ENCODE assay signal across 1 cellular context in genomic region chr11:65135633-65136145, GRCh38.
TF ChIP-seq lines count a peak whose summit lies in the region.

No MANE protein-coding gene starts in this region.

TF ChIP-seq in H1, 55 proteins besides CTCF, POLR2A, EP300 and RAD21:
- TF ChIP-seq HDAC6 (IDR thresholded peaks at IDR 0.05; ENCODE audit: low read depth, low read length) = no peak
- TF ChIP-seq SP4 (IDR thresholded peaks at IDR 0.05; ENCODE audit: low read length) = no peak
- TF ChIP-seq ATF2 (IDR thresholded peaks at IDR 0.05; ENCODE audit: low read length) = no peak
- no peak for TF ChIP-seq BACH1 (IDR thresholded peaks at IDR 0.05; ENCODE audit: low read length)
